Comparison of ENCODE assay signal across 22 cellular contexts in the genomic region with DNA sequence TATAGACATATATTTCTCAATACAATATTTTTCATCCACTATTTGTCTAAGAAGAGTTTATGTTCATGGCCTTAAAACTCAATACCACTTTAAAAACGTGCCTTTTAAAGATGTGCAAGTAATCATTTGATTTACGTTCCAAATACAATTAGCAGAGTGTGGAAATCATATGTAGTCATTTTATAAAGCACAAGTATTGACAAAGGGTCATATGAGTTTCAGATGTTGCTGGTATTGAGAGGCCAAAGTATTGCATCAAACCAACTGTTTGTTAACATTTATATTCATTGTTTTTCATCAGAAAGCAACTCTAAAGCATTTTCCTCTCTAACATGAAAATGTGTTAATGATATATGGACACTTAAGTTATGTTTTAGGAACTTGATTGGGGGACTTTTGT.
"Had no signal": no experiment of that assay in that cellular context is flagged by ENCODE, and none has a peak within 500 bp of the region (broad histone marks: within the 10 kb centered on the region; RNA-seq: fewer than 3 reads in every experiment).

No MANE protein-coding gene starts in this region.

- H3K27me3 ChIP-seq: colonic mucosa, esophagus squamous epithelium, gastrocnemius medialis, heart right ventricle, left lung had no signal

- H3K4me3 ChIP-seq: colonic mucosa, esophagus squamous epithelium, gastrocnemius medialis, heart right ventricle, left lung, lower lobe of right lung, mucosa of descending colon had no signal

- H3K4me1 ChIP-seq: colonic mucosa, esophagus squamous epithelium, heart right ventricle, left lung, lower lobe of right lung had no signal

- ATAC-seq: effector memory CD8-positive, alpha-beta T cell; esophagus mucosa; gastrocnemius medialis; heart right ventricle; left cardiac atrium; left lung; left ventricle myocardium superior; lower lobe of right lung; mucosa of descending colon; naive thymus-derived CD8-positive, alpha-beta T cell had no signal

- H3K9me3 ChIP-seq: colonic mucosa, esophagus squamous epithelium, gastrocnemius medialis, heart right ventricle, left lung, lower lobe of right lung, mucosa of descending colon had no signal

- DNase-seq: colonic mucosa; cortex of kidney; effector CD8-positive, alpha-beta T cell; effector memory CD8-positive, alpha-beta T cell; endodermal cell; erythroblast; esophagus squamous epithelium; foreskin melanocyte; gastrocnemius medialis; glutamatergic neuron; head of caudate nucleus; heart right ventricle; hippocampal formation; left cardiac atrium; left lung; left ventricle myocardium superior; lower lobe of right lung; mesenchymal stem cell; mucosa of descending colon; naive B cell; naive thymus-derived CD8-positive, alpha-beta T cell had no signal

- H3K36me3 ChIP-seq: colonic mucosa, esophagus squamous epithelium, gastrocnemius medialis, heart right ventricle, left lung, lower lobe of right lung had no signal
